19 cellular contexts compared by ENCODE assay signal in genomic region chr5:159762921-159763320, GRCh38.
DNase-seq lines count a peak whose midpoint lies in the region; ATAC-seq and TF ChIP-seq lines count a peak whose summit lies in the region.
"Had no signal": no experiment of that assay in that cellular context is flagged by ENCODE, and none has a peak within 500 bp of the region (broad histone marks: within the 10 kb centered on the region; RNA-seq: fewer than 3 reads in every experiment).

No MANE protein-coding gene starts in this region.

- H3K27ac ChIP-seq in heart right ventricle (no peak overlapping the region), neural progenitor cell (no peak overlapping the region), ovary (no peak overlapping the region)
- H3K27ac ChIP-seq: 22Rv1, BLaER1, C4-2B had no signal

- no peak for TF ChIP-seq EP300 in ovary (IDR thresholded peaks at IDR 0.05)

- no peak for DNase-seq in Right ventricle myocardium superior
- DNase-seq in heart right ventricle, result no peak
- no peak for DNase-seq in chondrocyte (ENCODE audit: low spot score)
- DNase-seq in fibroblast of the aortic adventitia (ENCODE audit: low read depth), result peak; percentile 51
- DNase-seq in neural progenitor cell (ENCODE audit: low spot score), result no peak
- no peak for DNase-seq in NCI-H510A treated with DMSO at 0.1 percent for 48 hours (lab: John Stamatoyannopoulos, UW)
- no peak for DNase-seq in ovary
- DNase-seq in NCI-H1436 (lab: John Stamatoyannopoulos, UW), result no peak
- DNase-seq: Caco-2; CD4-positive, CD25-positive, alpha-beta regulatory T cell; CD8-positive, alpha-beta T cell; DMS153; DND-41; H7; HCEC 1CT had no signal

- no peak overlapping the region for H3K4me2 ChIP-seq in neural progenitor cell

- intact Hi-C loops in Right ventricle myocardium superior (cut with DNase I) (no loop called here), heart right ventricle (cut with DNase I) (loop anchor here in 1 of 10 donors (10.0 kb wide), 1 partner anchor 318 kb away; no protein-coding TSS in a partner anchor), ovary (cut with DNase I) (no loop called here)

- H3F3A ChIP-seq in neural progenitor cell (ENCODE audit: low read depth), result no peaks in the 10 kb centered on the region

- 54 to 65% methylated on average over 2 of the region's 2 CpGs for WGBS in heart right ventricle, 2 donors
- WGBS in ovary, 3 donors, result 15 to 24% (median 22%) methylated on average over 2 of the region's 2 CpGs

- H3K27me3 ChIP-seq in heart right ventricle (no peaks in the 10 kb centered on the region), neural progenitor cell (no peaks in the 10 kb centered on the region), ovary (no peaks in the 10 kb centered on the region)
- H3K27me3 ChIP-seq: BLaER1 had no signal

- no peaks in the 10 kb centered on the region for H4K20me1 ChIP-seq in neural progenitor cell (ENCODE audit: low read depth)
- H4K20me1 ChIP-seq: BLaER1 had no signal

- H3K9me3 Mint-ChIP-seq in chondrocyte (ENCODE audit: low read depth), result no peaks in the 10 kb centered on the region
- H3K9me3 Mint-ChIP-seq in neural progenitor cell, result peaks cover 3% of the 10 kb centered on the region
- H3K9me3 Mint-ChIP-seq: CD8-positive, alpha-beta T cell had no signal

- H3K4me3 Mint-ChIP-seq in chondrocyte (ENCODE audit: unreplicated experiment) (no peak overlapping the region), neural progenitor cell (no peak overlapping the region)
- H3K4me3 Mint-ChIP-seq: B cell; CD4-positive, CD25-positive, alpha-beta regulatory T cell; CD8-positive, alpha-beta T cell had no signal

- peaks cover 5% of the 10 kb centered on the region for H3K27me3 Mint-ChIP-seq in chondrocyte (ENCODE audit: low read depth)
- no peaks in the 10 kb centered on the region for H3K27me3 Mint-ChIP-seq in neural progenitor cell (ENCODE audit: insufficient read depth, low read depth)
- H3K27me3 Mint-ChIP-seq: CD4-positive, CD25-positive, alpha-beta regulatory T cell had no signal

- no peak for TF ChIP-seq CTCF in heart right ventricle (IDR thresholded peaks at IDR 0.05)
- TF ChIP-seq CTCF in chondrocyte (IDR thresholded peaks at IDR 0.05), result no peak
- TF ChIP-seq CTCF in fibroblast of the aortic adventitia (IDR thresholded peaks at IDR 0.05; ENCODE audit: insufficient read depth, low read length), result no peak
- no peak for TF ChIP-seq CTCF in neural progenitor cell (IDR thresholded peaks at IDR 0.05)
- TF ChIP-seq CTCF in ovary (IDR thresholded peaks at IDR 0.05), result no peak

- no peaks in the 10 kb centered on the region for H3K9me3 ChIP-seq in heart right ventricle
- no peaks in the 10 kb centered on the region for H3K9me3 ChIP-seq in neural progenitor cell (ENCODE audit: low read depth)
- no peaks in the 10 kb centered on the region for H3K9me3 ChIP-seq in ovary
- H3K9me3 ChIP-seq: BLaER1, Caco-2 had no signal

- TF ChIP-seq POLR2A in ovary (IDR thresholded peaks at IDR 0.05), result no peak

- ATAC-seq in Right ventricle myocardium superior (ENCODE audit: poor library complexity) (peak; percentile 16), heart right ventricle (no peak)
- ATAC-seq: CD8-positive, alpha-beta T cell had no signal

- H3K4me3 ChIP-seq in heart right ventricle, result no peak overlapping the region
- no peak overlapping the region for H3K4me3 ChIP-seq in fibroblast of the aortic adventitia (ENCODE audit: low read depth, low read length)
- H3K4me3 ChIP-seq in neural progenitor cell, result no peak overlapping the region
- no peak overlapping the region for H3K4me3 ChIP-seq in ovary
- H3K4me3 ChIP-seq: BLaER1 had no signal

- H3K36me3 ChIP-seq in heart right ventricle (no peaks in the 10 kb centered on the region), neural progenitor cell (no peaks in the 10 kb centered on the region), ovary (no peaks in the 10 kb centered on the region)
- H3K36me3 ChIP-seq: BLaER1 had no signal

- peak overlapping the region; percentile 14 for H2AFZ ChIP-seq in neural progenitor cell (replicated peaks)

- H3K4me1 ChIP-seq in heart right ventricle (peaks cover 0 to 22% (median 12%) of the 10 kb centered on the region in 9 donors), neural progenitor cell (peaks cover 4% of the 10 kb centered on the region), ovary (ENCODE audit: insufficient read depth) (no peaks in the 10 kb centered on the region)
- H3K4me1 ChIP-seq: Caco-2 had no signal

- H3K9ac ChIP-seq in neural progenitor cell, result no peak overlapping the region
- H3K9ac ChIP-seq: BLaER1 had no signal

- H3K27ac Mint-ChIP-seq in chondrocyte (ENCODE audit: unreplicated experiment) (peak overlapping the region; percentile 13), neural progenitor cell (no peak overlapping the region)
- H3K27ac Mint-ChIP-seq: B cell; CD4-positive, CD25-positive, alpha-beta regulatory T cell; CD8-positive, alpha-beta T cell had no signal

- no peaks in the 10 kb centered on the region for H3K36me3 Mint-ChIP-seq in chondrocyte (ENCODE audit: low read depth)
- no peaks in the 10 kb centered on the region for H3K36me3 Mint-ChIP-seq in neural progenitor cell
- H3K36me3 Mint-ChIP-seq: CD4-positive, CD25-positive, alpha-beta regulatory T cell; CD8-positive, alpha-beta T cell had no signal

- no peaks in the 10 kb centered on the region for H3K79me2 ChIP-seq in neural progenitor cell (ENCODE audit: low read depth)

- H3K4me1 Mint-ChIP-seq in chondrocyte (ENCODE audit: low read depth), result peaks cover 23% of the 10 kb centered on the region
- H3K4me1 Mint-ChIP-seq in neural progenitor cell, result peaks cover 15% of the 10 kb centered on the region
